In the genomic region with DNA sequence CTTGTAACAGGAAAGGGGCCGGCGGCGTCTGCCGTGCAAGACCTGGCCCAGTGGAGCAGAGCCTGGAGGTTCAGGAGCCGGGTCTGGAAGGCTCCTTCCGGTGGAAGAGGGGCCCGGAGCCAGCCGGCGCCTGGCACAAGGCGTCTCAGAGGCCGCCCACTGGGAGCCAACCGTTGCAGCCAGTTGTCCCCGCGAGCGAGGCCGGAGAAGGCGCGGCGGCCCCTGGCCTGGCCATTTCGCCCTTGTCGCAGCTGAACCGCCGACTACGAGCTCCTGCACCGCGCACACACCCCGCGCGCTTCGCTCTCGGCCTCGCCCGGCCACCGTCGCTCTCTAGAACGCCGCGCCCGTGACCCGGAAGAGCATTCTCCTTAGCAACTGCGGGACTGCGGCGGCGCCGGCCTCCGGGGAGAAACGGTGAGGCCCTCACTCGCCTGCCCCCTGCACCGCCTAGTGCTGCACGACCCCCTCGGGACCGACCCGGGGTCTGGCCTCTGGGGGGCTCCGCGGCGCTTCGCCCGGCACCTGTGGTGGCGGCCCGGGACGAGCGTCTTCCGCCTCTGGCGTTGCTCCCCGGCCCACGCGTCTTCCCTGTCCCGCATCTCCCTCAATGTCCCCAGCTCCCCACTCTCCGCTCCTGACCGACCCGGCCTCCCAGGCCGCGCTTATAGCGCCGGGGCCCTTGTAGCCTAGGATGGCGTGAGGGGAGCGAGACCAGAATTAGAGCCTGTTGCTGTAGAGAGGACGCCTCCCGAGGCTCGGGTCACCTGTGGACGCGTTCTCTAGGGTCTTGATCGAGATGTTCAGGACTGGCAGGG, we compare ENCODE assay signal across 8 cellular contexts. TPM values are rescaled to one million over a fixed set of nuclear protein-coding genes. Genes with fewer than 3 reads are reported as not detected.
A peak's percentile ranks its signal among the peaks of the same experiment; 100 is the strongest.
DNase-seq lines count a peak whose midpoint lies in the region; ATAC-seq and TF ChIP-seq lines count a peak whose summit lies in the region.

A gene with protein sequence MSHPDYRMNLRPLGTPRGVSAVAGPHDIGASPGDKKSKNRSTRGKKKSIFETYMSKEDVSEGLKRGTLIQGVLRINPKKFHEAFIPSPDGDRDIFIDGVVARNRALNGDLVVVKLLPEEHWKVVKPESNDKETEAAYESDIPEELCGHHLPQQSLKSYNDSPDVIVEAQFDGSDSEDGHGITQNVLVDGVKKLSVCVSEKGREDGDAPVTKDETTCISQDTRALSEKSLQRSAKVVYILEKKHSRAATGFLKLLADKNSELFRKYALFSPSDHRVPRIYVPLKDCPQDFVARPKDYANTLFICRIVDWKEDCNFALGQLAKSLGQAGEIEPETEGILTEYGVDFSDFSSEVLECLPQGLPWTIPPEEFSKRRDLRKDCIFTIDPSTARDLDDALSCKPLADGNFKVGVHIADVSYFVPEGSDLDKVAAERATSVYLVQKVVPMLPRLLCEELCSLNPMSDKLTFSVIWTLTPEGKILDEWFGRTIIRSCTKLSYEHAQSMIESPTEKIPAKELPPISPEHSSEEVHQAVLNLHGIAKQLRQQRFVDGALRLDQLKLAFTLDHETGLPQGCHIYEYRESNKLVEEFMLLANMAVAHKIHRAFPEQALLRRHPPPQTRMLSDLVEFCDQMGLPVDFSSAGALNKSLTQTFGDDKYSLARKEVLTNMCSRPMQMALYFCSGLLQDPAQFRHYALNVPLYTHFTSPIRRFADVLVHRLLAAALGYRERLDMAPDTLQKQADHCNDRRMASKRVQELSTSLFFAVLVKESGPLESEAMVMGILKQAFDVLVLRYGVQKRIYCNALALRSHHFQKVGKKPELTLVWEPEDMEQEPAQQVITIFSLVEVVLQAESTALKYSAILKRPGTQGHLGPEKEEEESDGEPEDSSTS (plus strand): TSS at position 365 of the 818 bp plus-strand sequence. CDS start 53,215 bp downstream, outside the sequence.

- H3K27me3 Mint-ChIP-seq in HFFc6 (ENCODE audit: insufficient read depth) (no peaks in the 10 kb centered on the region; the same call in none of the 2 replicates), glutamatergic neuron (ENCODE audit: unreplicated experiment) (peaks cover 6% of the 10 kb centered on the region), osteocyte (ENCODE audit: unreplicated experiment) (peaks cover 4% of the 10 kb centered on the region)

- H3K9me3 Mint-ChIP-seq in HFFc6 (peaks cover 12% of the 10 kb centered on the region), glutamatergic neuron (ENCODE audit: unreplicated experiment) (peaks cover 10% of the 10 kb centered on the region), osteocyte (ENCODE audit: unreplicated experiment) (no peaks in the 10 kb centered on the region)
- H3K9me3 Mint-ChIP-seq in activated naive CD4-positive, alpha-beta T cell treated with anti-CD3 and anti-CD28 coated beads, Interleukin-2, amount 50 U/mL, for 72 hours: no peaks in the 10 kb centered on the region

- H3K4me1 Mint-ChIP-seq in HFFc6 (ENCODE audit: low read depth) (peaks cover 27% of the 10 kb centered on the region), glutamatergic neuron (ENCODE audit: low read depth, unreplicated experiment) (peaks cover 6% of the 10 kb centered on the region), osteocyte (ENCODE audit: unreplicated experiment) (peaks cover 25% of the 10 kb centered on the region)

- peak; percentile 47 for TF ChIP-seq POLR2A in NB4 (IDR thresholded peaks at IDR 0.05; ENCODE audit: extremely low read depth, insufficient read length)

- no peaks in the 10 kb centered on the region; the same call in 1 of the 2 replicates for H3K36me3 ChIP-seq in GM06990 (ENCODE audit: control insufficient read depth, insufficient read depth, low read length)
- H3K36me3 ChIP-seq in thoracic aorta: no peaks in the 10 kb centered on the region

- no peaks in the 10 kb centered on the region for H3K9me3 ChIP-seq in thoracic aorta

- H3K27ac ChIP-seq in thoracic aorta: peak within 1 kb of the TSS; percentile 39 to 76

- H3K27ac Mint-ChIP-seq in HFFc6: peak within 1 kb of the TSS; percentile 79
- peak within 1 kb of the TSS; percentile 89 to 98 for H3K27ac Mint-ChIP-seq in activated naive CD4-positive, alpha-beta T cell treated with anti-CD3 and anti-CD28 coated beads, Interleukin-2, amount 50 U/mL, for 72 hours
- peak within 1 kb of the TSS; percentile 90 for H3K27ac Mint-ChIP-seq in glutamatergic neuron (ENCODE audit: unreplicated experiment)
- H3K27ac Mint-ChIP-seq in osteocyte (ENCODE audit: unreplicated experiment): peak within 1 kb of the TSS; percentile 89

- DNase-seq in GM06990 (ENCODE audit: extremely low read depth, insufficient read length) (peak; percentile 90), HFFc6 (peak; percentile 59), NB4 (ENCODE audit: low read depth) (peak; percentile 93), SKM-1 (lab: John Stamatoyannopoulos, UW; ENCODE audit: unreplicated experiment) (peak; percentile 65), glutamatergic neuron (peak; percentile 89), osteocyte (ENCODE audit: extremely low spot score, unreplicated experiment) (peak; percentile 89), thoracic aorta (ENCODE audit: low spot score) (peak; percentile 35)
- peak; percentile 78 to 82 for DNase-seq in activated naive CD4-positive, alpha-beta T cell treated with anti-CD3 and anti-CD28 coated beads, Interleukin-2, amount 50 U/mL, for 72 hours (ENCODE audit: low spot score in 2 of 2)

- peaks cover 15% of the 10 kb centered on the region for H3K36me3 Mint-ChIP-seq in HFFc6 (ENCODE audit: low read depth)
- H3K36me3 Mint-ChIP-seq in activated naive CD4-positive, alpha-beta T cell treated with anti-CD3 and anti-CD28 coated beads, Interleukin-2, amount 50 U/mL, for 72 hours: peaks cover 14 to 21% of the 10 kb centered on the region in 2 donors
- H3K36me3 Mint-ChIP-seq in glutamatergic neuron (ENCODE audit: unreplicated experiment): no peaks in the 10 kb centered on the region
- peaks cover 5% of the 10 kb centered on the region for H3K36me3 Mint-ChIP-seq in osteocyte (ENCODE audit: unreplicated experiment)

- H3K27me3 ChIP-seq in GM06990 (replicated peaks; ENCODE audit: control insufficient read depth, insufficient read depth, low read length) (no peaks in the 10 kb centered on the region), thoracic aorta (replicated peaks; ENCODE audit: insufficient read depth) (no peaks in the 10 kb centered on the region)

- H3K4me3 Mint-ChIP-seq in HFFc6: peak within 1 kb of the TSS; percentile 96
- H3K4me3 Mint-ChIP-seq in glutamatergic neuron (ENCODE audit: unreplicated experiment): peak within 1 kb of the TSS; percentile 92
- peak within 1 kb of the TSS; percentile 95 for H3K4me3 Mint-ChIP-seq in osteocyte (ENCODE audit: unreplicated experiment)

- H3K4me3 ChIP-seq in GM06990 (replicated peaks; ENCODE audit: low read depth, low read length): peak within 1 kb of the TSS; percentile 90
- H3K4me3 ChIP-seq in NB4 (ENCODE audit: low read depth, low read length): peak within 1 kb of the TSS; percentile 95
- peak within 1 kb of the TSS; percentile 100 for H3K4me3 ChIP-seq in thoracic aorta

- peaks cover 8 to 18% of the 10 kb centered on the region in 2 donors for H3K4me1 ChIP-seq in thoracic aorta (ENCODE audit: control insufficient read depth in 1 of 2, low read depth in 2 of 2)

- TF ChIP-seq CTCF in GM06990 (IDR thresholded peaks at IDR 0.05; ENCODE audit: insufficient read depth, low read length, poor library complexity, severe bottlenecking) (no peak), HFFc6 (IDR thresholded peaks at IDR 0.05) (peak; percentile 7; the same call in 1 of the 2 replicates), NB4 (IDR thresholded peaks at IDR 0.05; ENCODE audit: low read depth, low read length) (no peak), glutamatergic neuron (IDR thresholded peaks at IDR 0.05; ENCODE audit: partially characterized antibody, unreplicated experiment) (no peak), osteocyte (IDR thresholded peaks at IDR 0.05) (no peak), thoracic aorta (IDR thresholded peaks at IDR 0.05) (no peak)

- ATAC-seq in activated naive CD4-positive, alpha-beta T cell treated with anti-CD3 and anti-CD28 coated beads, Interleukin-2, amount 50 U/mL, for 72 hours: peak; percentile 95
- ATAC-seq in thoracic aorta (ENCODE audit: insufficient number of reproducible peaks, low FRiP score, low read depth): peak; percentile 76

RNA-seq across cellular contexts. Expression of the gene that starts here (rescaled TPM):
- total RNA-seq in HFFc6 (2021; fragmentation: NEBNext Ultra II Directional; extraction: Animal tissue kit (Norgen Biotek cat#: 25700)): 10 to 100 TPM; 18.2 to 23.6 (median 21.6) TPM
- 10 to 100 TPM; 19.9 to 44.0 TPM for total RNA-seq in activated naive CD4-positive, alpha-beta T cell treated with anti-CD3 and anti-CD28 coated beads, Interleukin-2, amount 50 U/mL, for 72 hours
- 42.1 TPM for total RNA-seq in glutamatergic neuron (ENCODE audit: unreplicated experiment)
- 30.0 and 34.3 TPM in 2 replicates for total RNA-seq in osteocyte
- total RNA-seq in thoracic aorta: 10 to 100 TPM; 26.4 to 32.5 TPM

Comparison
In these comparisons a context has a peak if more than half of its experiments do, and no peak if none do; other contexts are left out.
1. Peak in every context shown above with its lines: DNase-seq, ATAC-seq, H3K4me3 ChIP-seq and H3K27ac ChIP-seq.
2. DNase-seq: peak in every context shown above with its lines; median percentile 93 in NB4; 90 in GM06990; 89 in glutamatergic neuron; 89 in osteocyte; 80 in activated naive CD4-positive, alpha-beta T cell treated with anti-CD3 and anti-CD28 coated beads, Interleukin-2, amount 50 U/mL, for 72 hours; 65 in SKM-1; 59 in HFFc6; 35 in thoracic aorta.